In genomic region chr16:35798885-35799426, GRCh38 we compare ENCODE assay signal across 17 cellular contexts.
DNase-seq lines count a peak whose midpoint lies in the region; ATAC-seq and TF ChIP-seq lines count a peak whose summit lies in the region.
"Had no signal": no experiment of that assay in that cellular context is flagged by ENCODE, and none has a peak within 500 bp of the region (broad histone marks: within the 10 kb centered on the region; RNA-seq: fewer than 3 reads in every experiment).

No MANE protein-coding gene starts in this region.

- H3K36me3 ChIP-seq in BE2C (no peaks in the 10 kb centered on the region), heart left ventricle (no peaks in the 10 kb centered on the region), endodermal cell (ENCODE audit: control insufficient read depth, insufficient read depth, low read length) (no peaks in the 10 kb centered on the region)
- H3K36me3 ChIP-seq in CD4-positive, alpha-beta memory T cell (ENCODE audit: insufficient read depth, low read length) = no peaks in the 10 kb centered on the region
- H3K36me3 ChIP-seq: ascending aorta, prostate gland had no signal

- no peak for TF ChIP-seq POLR2A in heart left ventricle (IDR thresholded peaks at IDR 0.05)

- no peak overlapping the region for H3K9ac ChIP-seq in endodermal cell (ENCODE audit: extremely low read depth, low read length, poor library complexity, severe bottlenecking)

- CTCF ChIA-PET in CD4-positive, alpha-beta memory T cell (lab: Charles Lee; ENCODE audit: partially characterized antibody) = no interaction called here

- POLR2A ChIA-PET in CD4-positive, alpha-beta memory T cell (lab: Charles Lee; ENCODE audit: partially characterized antibody) = no interaction called here

- no peaks in the 10 kb centered on the region for H3K4me1 Mint-ChIP-seq in endodermal cell
- no peaks in the 10 kb centered on the region for H3K4me1 Mint-ChIP-seq in CD4-positive, alpha-beta memory T cell
- H3K4me1 Mint-ChIP-seq: activated CD4-positive, alpha-beta memory T cell treated with anti-CD3 and anti-CD28 coated beads, Interleukin-2, amount 10 ng/mL, durations not matched to agents 7 days and 5 days; T-helper 17 cell; WTC11 had no signal

- peak overlapping the region; percentile 74 for H3K4me3 ChIP-seq in BE2C (ENCODE audit: low read depth, low read length)
- H3K4me3 ChIP-seq in LNCaP clone FGC (ENCODE audit: low read depth, low read length) = no peak overlapping the region
- H3K4me3 ChIP-seq in heart left ventricle = no peak overlapping the region
- H3K4me3 ChIP-seq in endodermal cell (ENCODE audit: low read length) = no peak overlapping the region
- no peak overlapping the region for H3K4me3 ChIP-seq in CD4-positive, alpha-beta memory T cell (ENCODE audit: low read length in 2 of 2)
- H3K4me3 ChIP-seq: ascending aorta, prostate gland, testis had no signal

- DNase-seq in BE2C = peak; percentile 89
- DNase-seq in LNCaP clone FGC (ENCODE audit: low read depth) = peak; percentile 47
- peak; percentile 42 for DNase-seq in NCI-H446 treated with DMSO at 0.1 percent for 48 hours (lab: John Stamatoyannopoulos, UW)
- DNase-seq in heart left ventricle = peak; percentile 70 to 86 (median 75)
- DNase-seq in stimulated activated CD4-positive, alpha-beta T cell treated with anti-CD3 and anti-CD28 coated beads, Interleukin-1b, Interleukin-23, amount 100 ng/mL, for 48 hours = no peak
- DNase-seq in endodermal cell = no peak
- DNase-seq in islet precursor cell = no peak
- no peak for DNase-seq in CD4-positive, alpha-beta memory T cell
- DNase-seq: activated CD4-positive, alpha-beta memory T cell treated with anti-CD3 and anti-CD28 coated beads, Interleukin-2, amount 10 ng/mL, durations not matched to agents 7 days and 5 days; activated naive CD4-positive, alpha-beta T cell treated with anti-CD3 and anti-CD28 coated beads, Interleukin-2, amount 50 U/mL, for 16 hours; activated T-cell treated with anti-CD3 and anti-CD28 coated beads, Interleukin-2, amount 50 U/mL, for 4 hours; MM.1S; T-helper 17 cell; testis had no signal

- no peaks in the 10 kb centered on the region for H3K36me3 Mint-ChIP-seq in endodermal cell (ENCODE audit: low read depth)
- peaks cover 0 to 4% of the 10 kb centered on the region in 2 donors for H3K36me3 Mint-ChIP-seq in CD4-positive, alpha-beta memory T cell

- H3K4me1 ChIP-seq in BE2C (no peaks in the 10 kb centered on the region), heart left ventricle (peaks cover 0 to 3% (median 0%) of the 10 kb centered on the region in 12 donors), endodermal cell (ENCODE audit: control insufficient read depth, insufficient read depth, low read length) (no peaks in the 10 kb centered on the region)
- no peaks in the 10 kb centered on the region for H3K4me1 ChIP-seq in CD4-positive, alpha-beta memory T cell (ENCODE audit: insufficient read depth, low read length)
- H3K4me1 ChIP-seq: ascending aorta, prostate gland, testis had no signal

- intact Hi-C loops in heart left ventricle (cut with DNase I) = no loop called here
- intact Hi-C loops in CD4-positive, alpha-beta memory T cell (cut with micrococcal nuclease) = no loop called here

- H3K27me3 ChIP-seq in BE2C (no peaks in the 10 kb centered on the region), heart left ventricle (peaks cover 0 to 2% (median 0%) of the 10 kb centered on the region in 9 donors), endodermal cell (ENCODE audit: control insufficient read depth, insufficient read depth, low read length, poor library complexity, severe bottlenecking) (no peaks in the 10 kb centered on the region)
- no peaks in the 10 kb centered on the region for H3K27me3 ChIP-seq in CD4-positive, alpha-beta memory T cell (ENCODE audit: insufficient read depth, low read length)
- H3K27me3 ChIP-seq: ascending aorta, testis had no signal

- H3K27ac ChIP-seq in heart left ventricle = no peak overlapping the region
- no peak overlapping the region for H3K27ac ChIP-seq in endodermal cell (ENCODE audit: low read depth, low read length)
- H3K27ac ChIP-seq in CD4-positive, alpha-beta memory T cell (ENCODE audit: low read depth, low read length) = no peak overlapping the region
- H3K27ac ChIP-seq: ascending aorta, prostate gland, testis had no signal

- TF ChIP-seq CTCF in BE2C (IDR thresholded peaks at IDR 0.05; ENCODE audit: low read depth, low read length) = no peak
- TF ChIP-seq CTCF in LNCaP clone FGC (IDR thresholded peaks at IDR 0.05; ENCODE audit: control insufficient read depth, extremely low read depth, insufficient read depth) = no peak
- TF ChIP-seq CTCF in heart left ventricle (IDR thresholded peaks at IDR 0.05) = no peak
- TF ChIP-seq CTCF in endodermal cell (conservative IDR thresholded peaks at IDR 0.05) = no peak

- H3K9me3 Mint-ChIP-seq in endodermal cell = peaks cover 90% of the 10 kb centered on the region
- peaks cover 2 to 51% (median 31%) of the 10 kb centered on the region in 8 donors for H3K9me3 Mint-ChIP-seq in CD4-positive, alpha-beta memory T cell

- H3K27me3 Mint-ChIP-seq in endodermal cell (ENCODE audit: insufficient read depth) = no peaks in the 10 kb centered on the region
- H3K27me3 Mint-ChIP-seq in CD4-positive, alpha-beta memory T cell = no peaks in the 10 kb centered on the region
- H3K27me3 Mint-ChIP-seq: activated CD4-positive, alpha-beta memory T cell treated with anti-CD3 and anti-CD28 coated beads, Interleukin-2, amount 10 ng/mL, durations not matched to agents 7 days and 5 days; T-helper 17 cell had no signal

- ATAC-seq in heart left ventricle = peak; percentile 69 to 97 (median 96)
- ATAC-seq: activated T-cell treated with anti-CD3 and anti-CD28 coated beads, Interleukin-2, amount 50 U/mL, for 4 hours; T-helper 17 cell; WTC11 had no signal

- H3K4me3 Mint-ChIP-seq in endodermal cell = no peak overlapping the region
- no peak overlapping the region for H3K4me3 Mint-ChIP-seq in CD4-positive, alpha-beta memory T cell
- H3K4me3 Mint-ChIP-seq: activated CD4-positive, alpha-beta memory T cell treated with anti-CD3 and anti-CD28 coated beads, Interleukin-2, amount 10 ng/mL, durations not matched to agents 7 days and 5 days; activated T-cell treated with anti-CD3 and anti-CD28 coated beads, Interleukin-2, amount 50 U/mL, for 4 hours; T-helper 17 cell; WTC11 had no signal

- H3K27ac Mint-ChIP-seq in endodermal cell = no peak overlapping the region
- H3K27ac Mint-ChIP-seq in CD4-positive, alpha-beta memory T cell = peak overlapping the region in 1 of 7 donors; percentile 75
- H3K27ac Mint-ChIP-seq: activated CD4-positive, alpha-beta memory T cell treated with anti-CD3 and anti-CD28 coated beads, Interleukin-2, amount 10 ng/mL, durations not matched to agents 7 days and 5 days; T-helper 17 cell; WTC11 had no signal

- 33 to 49% (median 39%) methylated on average over 11 of the region's 11 CpGs for WGBS in heart left ventricle, 4 donors
- 67 to 71% methylated on average over 11 of the region's 11 CpGs for WGBS in endodermal cell (ENCODE audit: insufficient coverage in 1 of 2, insufficient read length in 1 of 2), 2 experiments

- no peaks in the 10 kb centered on the region for H3K9me3 ChIP-seq in BE2C
- peaks cover 0 to 6% (median 0%) of the 10 kb centered on the region in 12 donors for H3K9me3 ChIP-seq in heart left ventricle
- H3K9me3 ChIP-seq in endodermal cell (ENCODE audit: control insufficient read depth, low read length) = peaks cover 77% of the 10 kb centered on the region
- no peaks in the 10 kb centered on the region for H3K9me3 ChIP-seq in CD4-positive, alpha-beta memory T cell (ENCODE audit: control insufficient read depth in 1 of 2, low read length in 2 of 2)
- H3K9me3 ChIP-seq: ascending aorta, prostate gland, testis had no signal

Comparison
In these comparisons a context has a peak if more than half of its experiments do, and no peak if none do; other contexts are left out.
1. DNase-seq: peak in BE2C (single experiment), LNCaP clone FGC (single experiment), NCI-H446 treated with DMSO at 0.1 percent for 48 hours (single experiment) and heart left ventricle (5 of 5); none in stimulated activated CD4-positive, alpha-beta T cell treated with anti-CD3 and anti-CD28 coated beads, Interleukin-1b, Interleukin-23, amount 100 ng/mL, for 48 hours (single experiment), endodermal cell (single experiment), islet precursor cell (single experiment) and CD4-positive, alpha-beta memory T cell (0 of 5).